15 cellular contexts compared by ENCODE assay signal in genomic region chr6:137783640-137784198, GRCh38.
"Had no signal": no experiment of that assay in that cellular context is flagged by ENCODE, and none has a peak within 500 bp of the region (broad histone marks: within the 10 kb centered on the region; RNA-seq: fewer than 3 reads in every experiment).

No MANE protein-coding gene starts in this region.

- H3K27ac Mint-ChIP-seq: activated B cell treated with CpG ODN at 0.5 μM for 24 hours; activated CD8-positive, alpha-beta T cell treated with anti-CD3 and anti-CD28 coated beads for 36 hours; activated naive CD8-positive, alpha-beta T cell treated with anti-CD3 and anti-CD28 coated beads, Interleukin-2, amount 10 ng/mL, durations not matched to agents 7 days and 5 days; brain; stimulated activated effector memory CD8-positive, alpha-beta T cell treated with anti-CD3 and anti-CD28 coated beads, Interleukin-12 subunit alpha, Interleukin-12 subunit beta, amount 100 ng/mL, for 72 hours had no signal

- H3K36me3 ChIP-seq: lower lobe of right lung, ovary had no signal

- H3K4me1 Mint-ChIP-seq: brain; neural crest cell; stimulated activated effector memory CD8-positive, alpha-beta T cell treated with anti-CD3 and anti-CD28 coated beads, Interleukin-12 subunit alpha, Interleukin-12 subunit beta, amount 100 ng/mL, for 72 hours had no signal

- H3K27ac ChIP-seq: lower lobe of right lung, ovary had no signal

- H3K27me3 Mint-ChIP-seq: activated B cell treated with CpG ODN at 0.5 μM for 24 hours; activated CD8-positive, alpha-beta T cell treated with anti-CD3 and anti-CD28 coated beads for 36 hours; activated naive CD8-positive, alpha-beta T cell treated with anti-CD3 and anti-CD28 coated beads, Interleukin-2, amount 10 ng/mL, durations not matched to agents 7 days and 5 days; brain had no signal

- H3K36me3 Mint-ChIP-seq: activated naive CD8-positive, alpha-beta T cell treated with anti-CD3 and anti-CD28 coated beads, Interleukin-2, amount 10 ng/mL, durations not matched to agents 7 days and 5 days; brain; stimulated activated effector memory CD8-positive, alpha-beta T cell treated with anti-CD3 and anti-CD28 coated beads, Interleukin-12 subunit alpha, Interleukin-12 subunit beta, amount 100 ng/mL, for 72 hours had no signal

- ATAC-seq: activated CD8-positive, alpha-beta T cell treated with anti-CD3 and anti-CD28 coated beads for 36 hours; lower lobe of right lung; stimulated activated effector memory CD8-positive, alpha-beta T cell treated with anti-CD3 and anti-CD28 coated beads, Interleukin-12 subunit alpha, Interleukin-12 subunit beta, amount 100 ng/mL, for 72 hours had no signal

- DNase-seq: activated B cell treated with CpG ODN at 0.5 μM for 24 hours; activated CD4-positive, alpha-beta T cell treated with anti-CD3 and anti-CD28 coated beads for 48 hours; activated CD8-positive, alpha-beta memory T cell treated with anti-CD3 and anti-CD28 coated beads, Interleukin-2, amount 50 U/mL, for 4 hours; activated CD8-positive, alpha-beta T cell treated with anti-CD3 and anti-CD28 coated beads for 36 hours; activated naive CD4-positive, alpha-beta T cell; activated naive CD8-positive, alpha-beta T cell treated with anti-CD3 and anti-CD28 coated beads, Interleukin-2, amount 10 ng/mL, durations not matched to agents 7 days and 5 days; effector memory CD4-positive, alpha-beta T cell; glutamatergic neuron; lower lobe of right lung; midbrain; ovary; T-helper 2 cell had no signal

- H3K9me3 ChIP-seq: lower lobe of right lung, ovary had no signal

- H3K27me3 ChIP-seq: ovary had no signal

- H3K4me3 Mint-ChIP-seq: activated B cell treated with CpG ODN at 0.5 μM for 24 hours; activated CD8-positive, alpha-beta T cell treated with anti-CD3 and anti-CD28 coated beads for 36 hours; activated naive CD8-positive, alpha-beta T cell treated with anti-CD3 and anti-CD28 coated beads, Interleukin-2, amount 10 ng/mL, durations not matched to agents 7 days and 5 days; brain; neural crest cell; stimulated activated effector memory CD8-positive, alpha-beta T cell treated with anti-CD3 and anti-CD28 coated beads, Interleukin-12 subunit alpha, Interleukin-12 subunit beta, amount 100 ng/mL, for 72 hours had no signal

- H3K4me3 ChIP-seq: lower lobe of right lung, ovary had no signal

- H3K9me3 Mint-ChIP-seq: activated B cell treated with CpG ODN at 0.5 μM for 24 hours; activated CD8-positive, alpha-beta T cell treated with anti-CD3 and anti-CD28 coated beads for 36 hours; activated naive CD8-positive, alpha-beta T cell treated with anti-CD3 and anti-CD28 coated beads, Interleukin-2, amount 10 ng/mL, durations not matched to agents 7 days and 5 days; brain; neural crest cell; stimulated activated effector memory CD8-positive, alpha-beta T cell treated with anti-CD3 and anti-CD28 coated beads, Interleukin-12 subunit alpha, Interleukin-12 subunit beta, amount 100 ng/mL, for 72 hours had no signal
